Comparison of ENCODE assay signal across 8 cellular contexts in genomic region chr9:98989036-98990000, GRCh38. TPM values are rescaled to one million over a fixed set of nuclear protein-coding genes. Genes with fewer than 3 reads are reported as not detected.
DNase-seq lines count a peak whose midpoint lies in the region; ATAC-seq and TF ChIP-seq lines count a peak whose summit lies in the region.

No MANE protein-coding gene starts in this region.

- TF ChIP-seq CTCF in fibroblast of lung (conservative IDR thresholded peaks at IDR 0.05 in 1 of 2, IDR thresholded peaks at IDR 0.05 in 1 of 2; ENCODE audit: low read depth in 1 of 2, low read length in 2 of 2) (peak; percentile 17 to 39), retinal pigment epithelial cell (conservative IDR thresholded peaks at IDR 0.05; ENCODE audit: low read depth, low read length) (peak; percentile 58)

- H3K27ac ChIP-seq in fibroblast of lung (ENCODE audit: insufficient read depth, low read length), result peak overlapping the region; percentile 84

- peak overlapping the region; percentile 44 for H3K4me2 ChIP-seq in fibroblast of lung (ENCODE audit: extremely low read depth, insufficient read depth, low read length)

- peak; percentile 99 for DNase-seq in GM04504 (ENCODE audit: low read depth)
- peak; percentile 6 for DNase-seq in OCI-M1 (lab: John Stamatoyannopoulos, UW)
- peak; percentile 100 for DNase-seq in fibroblast of lung (ENCODE audit: low read depth in 2 of 2)
- DNase-seq in retinal pigment epithelial cell (ENCODE audit: low read depth), result peak; percentile 87
- no peak for DNase-seq in activated T-cell treated with anti-CD3 and anti-CD28 coated beads, Interleukin-2, amount 50 U/mL, for 48 hours
- no peak for DNase-seq in HUDEP-2 (lab: John Stamatoyannopoulos, UW; ENCODE audit: unreplicated experiment in 76 of 76)
- no peak for DNase-seq in stimulated activated CD4-positive, alpha-beta T cell treated with anti-CD3 and anti-CD28 coated beads, Interleukin-4, amount 100 ng/mL, for 1 hour

- H3K36me3 ChIP-seq in fibroblast of lung (ENCODE audit: control insufficient read depth, insufficient read depth, low read length), result no peaks in the 10 kb centered on the region

- H3K4me1 ChIP-seq in fibroblast of lung (ENCODE audit: control insufficient read depth, extremely low read depth, insufficient read depth, low read length), result peaks cover 13% of the 10 kb centered on the region

- no peaks in the 10 kb centered on the region for H4K20me1 ChIP-seq in fibroblast of lung (ENCODE audit: control insufficient read depth, extremely low read depth, insufficient read depth, low read length)

- H3K9ac ChIP-seq in fibroblast of lung (ENCODE audit: insufficient read depth, low read length), result no peak overlapping the region

- no peak overlapping the region for H2AFZ ChIP-seq in fibroblast of lung (ENCODE audit: low read length)

- peaks cover 3% of the 10 kb centered on the region for H3K27me3 ChIP-seq in fibroblast of lung (ENCODE audit: control insufficient read depth, insufficient read depth, low read length)

- ATAC-seq in HG02588 (IDR thresholded peaks at IDR 0.05; ENCODE audit: unreplicated experiment), result no peak

- no peak overlapping the region for H3K4me3 ChIP-seq in fibroblast of lung (replicated peaks in 1 of 4; ENCODE audit: control extremely low read depth in 1 of 4, insufficient read depth in 1 of 4, low read depth in 3 of 4, low read length in 4 of 4)
- H3K4me3 ChIP-seq in retinal pigment epithelial cell (ENCODE audit: low read length), result no peak overlapping the region

- no peaks in the 10 kb centered on the region for H3K79me2 ChIP-seq in fibroblast of lung (ENCODE audit: control insufficient read depth, insufficient read depth, low read length)

- H3K9me3 ChIP-seq in fibroblast of lung (ENCODE audit: control insufficient read depth, insufficient read depth, low read depth, low read length), result no peaks in the 10 kb centered on the region

RNA-seq across cellular contexts. Expression of gene COL15A1, which starts 45.6 kb away (rescaled TPM):
- 41.0 and 43.9 TPM in 2 replicates for total RNA-seq in fibroblast of lung
- 13.3 and 15.9 TPM in 2 replicates for polyA plus RNA-seq in fibroblast of lung
- polyA plus RNA-seq in fibroblast of lung (2012), result 13.1 and 15.3 TPM in 2 replicates
- 12.2 and 12.6 TPM in 2 replicates for polyA minus RNA-seq in fibroblast of lung (ENCODE audit: low replicate concordance)

Comparison
In these comparisons a context has a peak if more than half of its experiments do, and no peak if none do; other contexts are left out.
1. DNase-seq: peak in GM04504 (single experiment), OCI-M1 (single experiment), fibroblast of lung (2 of 2) and retinal pigment epithelial cell (single experiment); none in activated T-cell treated with anti-CD3 and anti-CD28 coated beads, Interleukin-2, amount 50 U/mL, for 48 hours (0 of 2), HUDEP-2 (0 of 76) and stimulated activated CD4-positive, alpha-beta T cell treated with anti-CD3 and anti-CD28 coated beads, Interleukin-4, amount 100 ng/mL, for 1 hour (single experiment).